ENCODE assay signal across 19 cellular contexts in the genomic region with DNA sequence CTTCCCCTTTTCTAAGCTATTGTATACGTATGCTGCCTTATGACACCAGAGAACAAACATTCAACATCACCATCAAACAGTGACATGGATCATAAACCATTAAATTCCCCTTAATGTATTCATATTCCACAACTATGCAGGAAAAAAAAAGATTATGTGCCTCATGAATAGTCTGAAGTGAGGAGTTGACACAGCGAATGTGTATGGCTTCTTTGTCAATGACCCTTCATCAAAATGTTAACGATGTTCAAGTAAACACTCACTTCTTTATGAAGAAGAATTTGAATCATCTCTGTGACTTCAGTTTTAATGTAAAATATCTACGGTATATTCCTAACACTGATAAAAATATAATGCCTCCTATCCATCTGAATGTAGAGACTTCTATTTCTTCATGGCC.
"Had no signal": no experiment of that assay in that cellular context is flagged by ENCODE, and none has a peak within 500 bp of the region (broad histone marks: within the 10 kb centered on the region; RNA-seq: fewer than 3 reads in every experiment).

No MANE protein-coding gene starts in this region.

- ATAC-seq: activated CD8-positive, alpha-beta memory T cell treated with anti-CD3 and anti-CD28 coated beads, Interleukin-2, amount 10 ng/mL, durations not matched to agents 7 days and 5 days; activated T-helper 17 cell treated with anti-CD3 and anti-CD28 coated beads, Interleukin-2, amount 50 U/mL, for 72 hours; gastrocnemius medialis; heart left ventricle; left ventricle myocardium superior; stimulated activated effector memory CD8-positive, alpha-beta T cell treated with anti-CD3 and anti-CD28 coated beads, Interleukin-12 subunit alpha, Interleukin-12 subunit beta, amount 100 ng/mL, for 72 hours had no signal

- DNase-seq: activated B cell treated with CpG ODN at 0.5 μM for 24 hours; activated CD4-positive, alpha-beta memory T cell treated with anti-CD3 and anti-CD28 coated beads, Interleukin-2, amount 10 ng/mL, durations not matched to agents 7 days and 5 days; activated CD4-positive, alpha-beta T cell treated with anti-CD3 and anti-CD28 coated beads for 48 hours; activated CD8-positive, alpha-beta memory T cell treated with anti-CD3 and anti-CD28 coated beads, Interleukin-2, amount 10 ng/mL, durations not matched to agents 7 days and 5 days; activated naive CD4-positive, alpha-beta T cell; activated naive CD8-positive, alpha-beta T cell treated with anti-CD3 and anti-CD28 coated beads for 36 hours; amniotic stem cell; effector CD4-positive, alpha-beta T cell; gastrocnemius medialis; heart left ventricle; left ventricle myocardium superior; occipital lobe; posterior cingulate gyrus; sigmoid colon; stimulated activated CD4-positive, alpha-beta T cell treated with anti-CD3 and anti-CD28 coated beads, Interleukin-4, amount 100 ng/mL, for 24 hours; stomach; upper lobe of left lung had no signal
